1 cellular context compared by ENCODE assay signal in the genomic region with DNA sequence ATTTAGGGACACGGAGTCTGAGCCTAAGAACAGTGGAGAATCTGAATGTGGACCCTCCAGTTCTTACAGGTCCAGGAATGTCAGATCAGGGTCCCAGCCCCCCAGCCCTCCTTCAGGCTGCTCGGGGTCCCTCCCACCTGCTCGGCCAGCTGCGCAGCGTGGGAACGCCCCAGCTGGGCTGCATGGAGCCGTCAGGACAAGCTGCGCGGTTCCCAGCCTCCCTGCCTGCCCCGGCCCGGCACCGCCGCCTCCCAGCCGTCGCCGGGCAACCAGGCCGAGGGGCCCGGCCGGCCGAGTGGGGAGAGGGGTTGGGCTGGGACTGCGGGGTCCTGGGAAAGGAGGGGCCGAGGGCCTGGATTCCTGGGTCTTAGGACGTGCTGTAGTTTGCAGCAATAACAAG.
A peak's percentile ranks its signal among the peaks of the same experiment; 100 is the strongest.
TF ChIP-seq lines count a peak whose summit lies in the region.

No MANE protein-coding gene starts in this region.

TF ChIP-seq in WTC11, 78 proteins besides CTCF, POLR2A, EP300 and RAD21:
- TF ChIP-seq TP53 (CRISPR knock-in tag; IDR thresholded peaks at IDR 0.05), result no peak
- 0 out of 2 replicates have a peak, but pooled peaks have one; percentile 11 for TF ChIP-seq ARID4B (CRISPR knock-in tag; IDR thresholded peaks at IDR 0.05; ENCODE audit: borderline replicate concordance)
TF ChIP-seq in WTC11: peak in this region for 1.
